8 cellular contexts compared by ENCODE assay signal in the genomic region with DNA sequence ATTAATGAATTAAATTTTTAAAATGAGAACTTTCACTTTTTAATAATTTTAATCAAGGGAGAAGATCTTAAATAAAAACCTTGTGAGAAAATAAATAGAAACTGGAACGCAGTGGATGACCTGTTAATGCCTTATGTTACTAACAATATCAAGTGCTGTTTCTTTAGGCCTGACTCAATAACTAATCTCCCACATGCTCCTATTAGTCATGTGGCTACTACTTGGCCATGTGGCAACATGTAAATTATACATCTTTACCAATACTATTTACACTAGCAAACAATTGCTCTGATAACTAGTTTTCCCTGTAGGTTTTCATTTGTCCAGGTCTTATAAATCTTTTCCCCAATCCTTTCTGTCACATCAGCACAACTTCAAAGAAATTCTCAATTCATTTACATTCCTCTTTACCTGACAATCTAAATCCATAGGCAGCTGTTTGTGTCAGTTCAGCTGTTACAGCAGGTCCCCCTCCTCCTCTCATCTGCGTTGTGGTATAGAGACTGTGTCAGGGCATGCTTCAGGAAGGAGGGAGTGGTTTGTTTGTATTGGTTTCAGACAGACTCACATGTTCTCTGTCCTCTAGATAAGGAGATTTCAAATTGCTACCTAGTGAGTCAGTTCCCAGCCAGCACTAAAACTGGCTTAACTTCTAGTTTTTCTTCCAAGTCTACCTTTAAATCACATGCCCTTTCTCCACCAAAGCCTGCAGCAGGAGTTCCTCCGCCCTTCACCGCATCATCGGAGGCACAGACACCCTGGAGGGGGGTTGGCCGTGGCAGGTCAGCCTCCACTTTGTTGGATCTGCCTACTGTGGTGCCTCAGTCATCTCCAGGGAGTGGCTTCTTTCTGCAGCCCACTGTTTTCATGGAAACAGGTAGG. TPM values are rescaled to one million over a fixed set of nuclear protein-coding genes. Genes with fewer than 3 reads are reported as not detected.
DNase-seq lines count a peak whose midpoint lies in the region; ATAC-seq and TF ChIP-seq lines count a peak whose summit lies in the region.

No MANE protein-coding gene starts in this region.

- H3K27ac ChIP-seq in WERI-Rb-1, result peak overlapping the region; percentile 30
- no peak overlapping the region for H3K27ac ChIP-seq in ascending aorta

- no peak overlapping the region for H3K27ac Mint-ChIP-seq in stimulated activated effector memory CD8-positive, alpha-beta T cell treated with anti-CD3 and anti-CD28 coated beads, Interleukin-12 subunit alpha, Interleukin-12 subunit beta, amount 100 ng/mL, for 72 hours

- peaks cover 0 to 3% of the 10 kb centered on the region in 2 donors for H3K4me1 ChIP-seq in ascending aorta

- no peaks in the 10 kb centered on the region for H3K9me3 Mint-ChIP-seq in stimulated activated effector memory CD8-positive, alpha-beta T cell treated with anti-CD3 and anti-CD28 coated beads, Interleukin-12 subunit alpha, Interleukin-12 subunit beta, amount 100 ng/mL, for 72 hours

- DNase-seq in DMS53 treated with DMSO at 0.1 percent for 48 hours (lab: John Stamatoyannopoulos, UW; ENCODE audit: unreplicated experiment), result peak; percentile 69
- peak; percentile 97 for DNase-seq in LHCN-M2 (ENCODE audit: low read depth)
- peak; percentile 51 for DNase-seq in WERI-Rb-1
- peak; percentile 59 for DNase-seq in fibroblast of peridontal ligament (ENCODE audit: extremely low read depth)
- DNase-seq in stimulated activated effector memory CD8-positive, alpha-beta T cell treated with anti-CD3 and anti-CD28 coated beads, Interleukin-12 subunit alpha, Interleukin-12 subunit beta, amount 100 ng/mL, for 72 hours (ENCODE audit: low spot score in 2 of 2), result no peak
- DNase-seq in NCI-H2081 treated with DMSO at 0.1 percent for 48 hours (lab: John Stamatoyannopoulos, UW), result no peak
- no peak for DNase-seq in ascending aorta (ENCODE audit: low spot score in 2 of 2)

- no peaks in the 10 kb centered on the region for H3K36me3 Mint-ChIP-seq in stimulated activated effector memory CD8-positive, alpha-beta T cell treated with anti-CD3 and anti-CD28 coated beads, Interleukin-12 subunit alpha, Interleukin-12 subunit beta, amount 100 ng/mL, for 72 hours

- intact Hi-C loops in ascending aorta (cut with DNase I), result no loop called here

- no peaks in the 10 kb centered on the region for H3K9me3 ChIP-seq in WERI-Rb-1 (ENCODE audit: severe bottlenecking)
- H3K9me3 ChIP-seq in ascending aorta, result no peaks in the 10 kb centered on the region

- TF ChIP-seq CTCF in WERI-Rb-1 (IDR thresholded peaks at IDR 0.05; ENCODE audit: low read depth, low read length) (no peak), ascending aorta (IDR thresholded peaks at IDR 0.05) (no peak)

- peak overlapping the region; percentile 10 for H3K4me3 Mint-ChIP-seq in stimulated activated effector memory CD8-positive, alpha-beta T cell treated with anti-CD3 and anti-CD28 coated beads, Interleukin-12 subunit alpha, Interleukin-12 subunit beta, amount 100 ng/mL, for 72 hours

- H3K27me3 ChIP-seq in WERI-Rb-1 (ENCODE audit: insufficient read depth, low read depth, severe bottlenecking) (no peaks in the 10 kb centered on the region), ascending aorta (no peaks in the 10 kb centered on the region)

- H3K4me3 ChIP-seq in WERI-Rb-1 (ENCODE audit: low read depth, low read length) (no peak overlapping the region), ascending aorta (no peak overlapping the region)

- peak; percentile 94 for ATAC-seq in GM21619 (IDR thresholded peaks at IDR 0.05; ENCODE audit: unreplicated experiment)
- peak; percentile 97 for ATAC-seq in stimulated activated effector memory CD8-positive, alpha-beta T cell treated with anti-CD3 and anti-CD28 coated beads, Interleukin-12 subunit alpha, Interleukin-12 subunit beta, amount 100 ng/mL, for 72 hours

- peaks cover 10% of the 10 kb centered on the region for H3K4me1 Mint-ChIP-seq in stimulated activated effector memory CD8-positive, alpha-beta T cell treated with anti-CD3 and anti-CD28 coated beads, Interleukin-12 subunit alpha, Interleukin-12 subunit beta, amount 100 ng/mL, for 72 hours

- no peaks in the 10 kb centered on the region for H3K36me3 ChIP-seq in WERI-Rb-1
- H3K36me3 ChIP-seq in ascending aorta, result no peaks in the 10 kb centered on the region

RNA-seq across cellular contexts. Expression of a gene that starts 11.3 kb away (rescaled TPM):
- total RNA-seq in LHCN-M2 (2014; rRNA removed) (6.2 and 6.7 TPM in 2 replicates), ascending aorta (0.32 TPM)
- polyA plus RNA-seq in LHCN-M2 (2012), result 3.5 TPM

RNA-seq across cellular contexts. Expression of a gene that starts 40.3 kb away (rescaled TPM):
- not detected in 2 replicates for total RNA-seq in LHCN-M2 (2014; rRNA removed)
- polyA plus RNA-seq in LHCN-M2 (2012), result 0.04 TPM
- total RNA-seq in ascending aorta, result not detected

RNA-seq across cellular contexts. Expression of a gene that starts 58.2 kb away (rescaled TPM):
- total RNA-seq in LHCN-M2 (2014; rRNA removed) (not detected in 2 replicates), ascending aorta (not detected)
- polyA plus RNA-seq in LHCN-M2 (2012), result 0.30 TPM

Comparison
In these comparisons a context has a peak if more than half of its experiments do, and no peak if none do; other contexts are left out.
1. DNase-seq: peak in DMS53 treated with DMSO at 0.1 percent for 48 hours (single experiment), LHCN-M2 (single experiment), WERI-Rb-1 (single experiment) and fibroblast of peridontal ligament (single experiment); none in stimulated activated effector memory CD8-positive, alpha-beta T cell treated with anti-CD3 and anti-CD28 coated beads, Interleukin-12 subunit alpha, Interleukin-12 subunit beta, amount 100 ng/mL, for 72 hours (0 of 2), NCI-H2081 treated with DMSO at 0.1 percent for 48 hours (single experiment) and ascending aorta (0 of 2).